In genomic region chr10:28897617-28898464, GRCh38 we compare ENCODE assay signal across 11 cellular contexts.
DNase-seq lines count a peak whose midpoint lies in the region; ATAC-seq, FAIRE-seq and TF ChIP-seq lines count a peak whose summit lies in the region.
"Had no signal": no experiment of that assay in that cellular context is flagged by ENCODE, and none has a peak within 500 bp of the region (broad histone marks: within the 10 kb centered on the region; RNA-seq: fewer than 3 reads in every experiment).

No MANE protein-coding gene starts in this region.

- intact Hi-C loops in Caco-2 (cut with micrococcal nuclease; ENCODE audit: unreplicated experiment), result no loop called here
- intact Hi-C loops in left ventricle myocardium superior (cut with micrococcal nuclease), result no loop called here

- FAIRE-seq in bronchial epithelial cell (lab: Jason Lieb, UNC), result peak; percentile 81

- ATAC-seq in left ventricle myocardium superior, result peak; percentile 96
- no peak for ATAC-seq in GM21576 (IDR thresholded peaks at IDR 0.05; ENCODE audit: unreplicated experiment)
- ATAC-seq in GM19395 (IDR thresholded peaks at IDR 0.05; ENCODE audit: unreplicated experiment), result no peak

- POLR2A ChIA-PET in Caco-2 (lab: Charles Lee), result no interaction called here

- H3K36me3 ChIP-seq in Caco-2 (ENCODE audit: control insufficient read depth, insufficient read depth, low read length), result no peaks in the 10 kb centered on the region
- no peaks in the 10 kb centered on the region for H3K36me3 ChIP-seq in bronchial epithelial cell (ENCODE audit: control insufficient read depth, insufficient read depth, low read length)
- H3K36me3 ChIP-seq in neuron (ENCODE audit: insufficient read depth, low read length), result no peaks in the 10 kb centered on the region
- H3K36me3 ChIP-seq: WERI-Rb-1 had no signal

- DNase-seq in Caco-2, result no peak
- no peak for DNase-seq in bronchial epithelial cell (ENCODE audit: low read depth)
- DNase-seq in left ventricle myocardium superior, result peak; percentile 63
- no peak for DNase-seq in activated CD4-positive, alpha-beta T cell treated with anti-CD3 and anti-CD28 coated beads, Interleukin-2, amount 50 U/mL, for 1 hour
- DNase-seq in NCI-H128 (lab: John Stamatoyannopoulos, UW; ENCODE audit: unreplicated experiment), result no peak
- DNase-seq: naive B cell, NCI-H1092 treated with DMSO at 0.1 percent for 48 hours, WERI-Rb-1 had no signal

- H3K27me3 ChIP-seq in Caco-2 (replicated peaks; ENCODE audit: control insufficient read depth, insufficient read depth, low read length) (no peaks in the 10 kb centered on the region), bronchial epithelial cell (ENCODE audit: control insufficient read depth, insufficient read depth, low read length) (no peaks in the 10 kb centered on the region), neuron (ENCODE audit: insufficient read depth, low read length) (no peaks in the 10 kb centered on the region)

- BruUV-seq in Caco-2 (replicated peaks; lab: Mats Ljungman, UMichigan), result no TSS peak

- H3K36me3 Mint-ChIP-seq in Caco-2 (ENCODE audit: insufficient read depth, unreplicated experiment), result no peaks in the 10 kb centered on the region
- H3K36me3 Mint-ChIP-seq: naive B cell had no signal

- H3K4me1 ChIP-seq in Caco-2 (no peaks in the 10 kb centered on the region), neuron (ENCODE audit: insufficient read depth, low read length) (peaks cover 10% of the 10 kb centered on the region)

- no peak overlapping the region for H3K4me3 ChIP-seq in Caco-2 (ENCODE audit: low read depth, low read length)
- H3K4me3 ChIP-seq in bronchial epithelial cell (ENCODE audit: low read depth, low read length), result no peak overlapping the region
- H3K4me3 ChIP-seq in neuron (ENCODE audit: low read length), result peak overlapping the region; percentile 11

- H3K27me3 Mint-ChIP-seq in Caco-2 (ENCODE audit: insufficient read depth, unreplicated experiment), result no peaks in the 10 kb centered on the region
- H3K27me3 Mint-ChIP-seq: naive B cell had no signal

- H3K27ac Mint-ChIP-seq in Caco-2 (ENCODE audit: unreplicated experiment), result peak overlapping the region; percentile 21
- H3K27ac Mint-ChIP-seq: naive B cell had no signal

- H3K9me3 ChIP-seq in Caco-2 (no peaks in the 10 kb centered on the region), neuron (ENCODE audit: low read length) (peaks cover 2% of the 10 kb centered on the region)

- CTCF ChIA-PET in Caco-2 (lab: Charles Lee), result no interaction called here

- H3K4me3 Mint-ChIP-seq in Caco-2 (ENCODE audit: unreplicated experiment), result no peak overlapping the region
- H3K4me3 Mint-ChIP-seq: naive B cell had no signal

- H3K9me3 Mint-ChIP-seq in Caco-2 (ENCODE audit: unreplicated experiment), result peaks cover 9% of the 10 kb centered on the region

- H2AFZ ChIP-seq in neuron (ENCODE audit: low read depth, low read length), result no peak overlapping the region

- TF ChIP-seq CTCF in Caco-2 (IDR thresholded peaks at IDR 0.05; ENCODE audit: insufficient read depth in 1 of 2, low read depth in 1 of 2, low read length in 1 of 2, severe bottlenecking in 1 of 2, unreplicated experiment in 1 of 2) (no peak), bronchial epithelial cell (IDR thresholded peaks at IDR 0.05; ENCODE audit: insufficient read depth, low read length, severe bottlenecking) (no peak)

- H3K4me1 Mint-ChIP-seq in Caco-2 (ENCODE audit: low read depth, unreplicated experiment), result peaks cover 5% of the 10 kb centered on the region
- H3K4me1 Mint-ChIP-seq: naive B cell had no signal
